8 cellular contexts compared by ENCODE assay signal in genomic region chr2:96800762-96801463, GRCh38. TPM values are rescaled to one million over a fixed set of nuclear protein-coding genes. Genes with fewer than 3 reads are reported as not detected.
DNase-seq lines count a peak whose midpoint lies in the region; ATAC-seq and TF ChIP-seq lines count a peak whose summit lies in the region.

No MANE protein-coding gene starts in this region.

- TF ChIP-seq CTCF in WERI-Rb-1 (IDR thresholded peaks at IDR 0.05; ENCODE audit: low read depth, low read length): peak; percentile 97
- TF ChIP-seq CTCF in brain microvascular endothelial cell (IDR thresholded peaks at IDR 0.05; ENCODE audit: low read depth, low read length, missing control alignments): peak; percentile 93

- H3K4me3 ChIP-seq in WERI-Rb-1 (ENCODE audit: low read depth, low read length): no peak overlapping the region
- no peak overlapping the region for H3K4me3 ChIP-seq in brain microvascular endothelial cell (ENCODE audit: low read depth, low read length)

- H3K9me3 ChIP-seq in WERI-Rb-1 (ENCODE audit: severe bottlenecking): no peaks in the 10 kb centered on the region

- H3K36me3 ChIP-seq in WERI-Rb-1 (peaks cover 30% of the 10 kb centered on the region), brain microvascular endothelial cell (replicated peaks) (no peaks in the 10 kb centered on the region)

- in situ Hi-C loops in brain microvascular endothelial cell (cut with HindIII; ENCODE audit: low pct_ligation_motif_present, low sequenced_read_pairs): no loop called here

- peak; percentile 84 for ATAC-seq in GM21529 (IDR thresholded peaks at IDR 0.05; ENCODE audit: unreplicated experiment)

- peak; percentile 55 for DNase-seq in EH (ENCODE audit: low read depth)
- peak; percentile 53 for DNase-seq in M059J (ENCODE audit: low read depth)
- peak; percentile 80 for DNase-seq in WERI-Rb-1
- DNase-seq in brain microvascular endothelial cell: peak; percentile 47
- peak; percentile 85 for DNase-seq in islet precursor cell
- peak; percentile 69 to 70 for DNase-seq in stimulated activated CD4-positive, alpha-beta T cell treated with anti-CD3 and anti-CD28 coated beads, Interleukin-1b, Interleukin-23, amount 100 ng/mL, for 4 hours (ENCODE audit: low read depth in 2 of 2)
- DNase-seq in inferior parietal cortex (ENCODE audit: extremely low spot score): no peak

- H3K27me3 ChIP-seq in WERI-Rb-1 (ENCODE audit: insufficient read depth, low read depth, severe bottlenecking): no peaks in the 10 kb centered on the region
- no peaks in the 10 kb centered on the region for H3K27me3 ChIP-seq in brain microvascular endothelial cell (replicated peaks)

- peak overlapping the region; percentile 21 for H3K27ac ChIP-seq in WERI-Rb-1
- H3K27ac ChIP-seq in brain microvascular endothelial cell: no peak overlapping the region

RNA-seq across cellular contexts. Expression of gene CNNM3, which starts 15.2 kb away (rescaled TPM):
- total RNA-seq in M059J (2014; rRNA removed; shearing (Covaris generic)): 5.9 and 6.1 TPM in 2 replicates

RNA-seq across cellular contexts. Expression of gene CNNM4, which starts 40.2 kb away (rescaled TPM):
- 5.2 and 14.6 TPM in 2 replicates for total RNA-seq in M059J (2014; rRNA removed; shearing (Covaris generic))

RNA-seq across cellular contexts. Expression of gene ANKRD23, which starts 42.9 kb away (rescaled TPM):
- 0.20 TPM in 1 of 2 replicates, not detected in the other for total RNA-seq in M059J (2014; rRNA removed; shearing (Covaris generic))

RNA-seq across cellular contexts. Expression of gene ANKRD39, which starts 56.9 kb away (rescaled TPM):
- 7.2 and 11.9 TPM in 2 replicates for total RNA-seq in M059J (2014; rRNA removed; shearing (Covaris generic))
